ENCODE assay signal across 8 cellular contexts in genomic region chrX:56812515-56813105, GRCh38.
DNase-seq lines count a peak whose midpoint lies in the region; ATAC-seq, FAIRE-seq and TF ChIP-seq lines count a peak whose summit lies in the region.

No MANE protein-coding gene starts in this region.

- no peak overlapping the region for H2AFZ ChIP-seq in astrocyte (ENCODE audit: low read depth, low read length)

- no peak overlapping the region for H3K4me3 Mint-ChIP-seq in astrocyte (ENCODE audit: unreplicated experiment)
- H3K4me3 Mint-ChIP-seq in osteocyte (ENCODE audit: unreplicated experiment) = peak overlapping the region; percentile 62

- peak; percentile 31 for DNase-seq in EH (ENCODE audit: low read depth)
- DNase-seq in astrocyte (ENCODE audit: low read depth) = no peak
- DNase-seq in osteocyte (ENCODE audit: extremely low spot score, unreplicated experiment) = no peak
- DNase-seq in HuH-7.5 (ENCODE audit: low spot score) = no peak
- no peak for DNase-seq in kidney
- DNase-seq in COLO829 (ENCODE audit: low spot score) = no peak

- ATAC-seq in GM21360 (IDR thresholded peaks at IDR 0.05; ENCODE audit: unreplicated experiment) (peak; percentile 92), HG03565 (IDR thresholded peaks at IDR 0.05; ENCODE audit: unreplicated experiment) (peak; percentile 76)

- FAIRE-seq in astrocyte (lab: Jason Lieb, UNC) (peak; percentile 68), kidney (lab: Jason Lieb, UNC) (no peak)

- H3K27ac ChIP-seq in astrocyte (ENCODE audit: low read depth, low read length) (no peak overlapping the region), kidney (ENCODE audit: low read depth in 2 of 2, low read length in 2 of 2) (no peak overlapping the region)

- TF ChIP-seq CTCF in astrocyte (IDR thresholded peaks at IDR 0.05; ENCODE audit: insufficient read depth, low read depth, low read length) (no peak), osteocyte (IDR thresholded peaks at IDR 0.05) (no peak), kidney (IDR thresholded peaks at IDR 0.05; ENCODE audit: borderline replicate concordance, extremely low read depth, insufficient read depth) (no peak)

- H3K4me3 ChIP-seq in astrocyte (ENCODE audit: insufficient read depth, low read depth, low read length) = no peak overlapping the region
- no peak overlapping the region for H3K4me3 ChIP-seq in kidney (ENCODE audit: low read length in 2 of 2)

- no peaks in the 10 kb centered on the region for H3K27me3 ChIP-seq in astrocyte (ENCODE audit: insufficient read depth, low read length)

- H3K79me2 ChIP-seq in astrocyte (ENCODE audit: insufficient read depth, low read length) = no peaks in the 10 kb centered on the region

- H4K20me1 ChIP-seq in astrocyte (ENCODE audit: insufficient read depth, low read length) = no peaks in the 10 kb centered on the region

- H3K4me2 ChIP-seq in astrocyte (ENCODE audit: low read length) = no peak overlapping the region

- H3K4me1 Mint-ChIP-seq in astrocyte (ENCODE audit: low read depth, unreplicated experiment) (peaks cover 14% of the 10 kb centered on the region), osteocyte (ENCODE audit: unreplicated experiment) (peaks cover 16% of the 10 kb centered on the region)

- H3K27ac Mint-ChIP-seq in astrocyte (ENCODE audit: unreplicated experiment) (no peak overlapping the region), osteocyte (ENCODE audit: unreplicated experiment) (peak overlapping the region; percentile 70)

- H3K36me3 ChIP-seq in astrocyte (ENCODE audit: insufficient read depth, low read length) = no peaks in the 10 kb centered on the region
- H3K36me3 ChIP-seq in kidney (ENCODE audit: control insufficient read depth in 1 of 2, insufficient read depth in 2 of 2, low read length in 2 of 2) = no peaks in the 10 kb centered on the region

- peaks cover 2% of the 10 kb centered on the region for H3K36me3 Mint-ChIP-seq in astrocyte (ENCODE audit: low read depth, unreplicated experiment)
- peaks cover 2% of the 10 kb centered on the region for H3K36me3 Mint-ChIP-seq in osteocyte (ENCODE audit: unreplicated experiment)

- intact Hi-C loops in kidney (cut with DNase I) = no loop called here

- no peak overlapping the region for H3K9ac ChIP-seq in astrocyte (ENCODE audit: low read length)
- H3K9ac ChIP-seq in kidney (ENCODE audit: low read length in 2 of 2) = no peak overlapping the region

- no peaks in the 10 kb centered on the region for H3K9me3 Mint-ChIP-seq in astrocyte (ENCODE audit: unreplicated experiment)
- peaks cover 15% of the 10 kb centered on the region for H3K9me3 Mint-ChIP-seq in osteocyte (ENCODE audit: unreplicated experiment)

- no peaks in the 10 kb centered on the region for H3K9me3 ChIP-seq in astrocyte (ENCODE audit: insufficient read depth, low read depth, low read length)
- no peaks in the 10 kb centered on the region for H3K9me3 ChIP-seq in kidney (ENCODE audit: control insufficient read depth in 1 of 2, low read length in 2 of 2)

- H3K27me3 Mint-ChIP-seq in astrocyte (ENCODE audit: low read depth, unreplicated experiment) (no peaks in the 10 kb centered on the region), osteocyte (ENCODE audit: unreplicated experiment) (no peaks in the 10 kb centered on the region)

- no peaks in the 10 kb centered on the region for H3K4me1 ChIP-seq in astrocyte (ENCODE audit: insufficient read depth, low read length)
- no peaks in the 10 kb centered on the region for H3K4me1 ChIP-seq in kidney (ENCODE audit: control insufficient read depth in 1 of 2, insufficient read depth in 1 of 2, low read depth in 1 of 2, low read length in 2 of 2)
